ENCODE assay signal across 10 cellular contexts in the genomic region with DNA sequence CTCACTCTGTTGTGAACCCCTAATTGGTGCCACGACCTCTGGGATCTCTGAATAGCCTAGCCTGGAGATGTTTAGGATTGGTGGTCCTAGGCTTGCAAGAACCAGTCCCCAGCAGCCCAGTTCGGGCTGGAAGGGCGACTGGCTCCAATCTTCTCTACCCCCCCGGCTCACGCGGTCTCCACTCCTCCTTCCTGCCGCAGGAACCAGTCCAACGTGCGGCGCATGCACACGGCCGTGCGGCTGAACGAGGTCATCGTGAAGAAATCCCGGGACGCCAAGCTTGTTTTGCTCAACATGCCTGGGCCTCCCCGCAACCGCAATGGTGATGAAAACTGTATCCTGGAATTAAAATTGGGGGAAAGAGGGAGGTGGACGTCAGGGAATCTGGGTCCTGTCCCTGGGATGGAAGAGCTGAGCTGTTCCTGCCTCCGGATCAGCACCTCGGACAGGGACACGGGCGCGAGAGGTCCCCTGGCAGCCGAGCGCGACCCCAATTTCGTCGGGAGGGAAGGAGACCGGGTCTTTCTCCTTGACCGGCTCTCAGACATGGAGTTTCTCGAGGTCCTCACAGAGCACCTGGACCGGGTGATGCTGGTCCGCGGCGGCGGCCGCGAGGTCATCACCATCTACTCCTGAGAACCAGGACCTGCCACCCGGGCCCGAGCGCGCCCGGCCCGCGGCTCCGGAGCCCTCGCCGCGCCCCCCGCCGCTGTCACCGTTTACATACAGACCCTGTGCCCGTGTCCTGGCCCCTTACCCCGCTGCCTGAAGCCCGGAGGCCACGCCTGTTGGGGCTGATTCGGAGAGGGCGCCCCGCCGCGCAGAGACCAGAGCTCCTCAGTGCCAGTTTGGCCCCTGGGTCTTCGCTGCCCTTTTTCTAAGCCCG. TPM values are rescaled to one million over a fixed set of nuclear protein-coding genes. Genes with fewer than 3 reads are reported as not detected.
A peak's percentile ranks its signal among the peaks of the same experiment; 100 is the strongest.
DNase-seq lines count a peak whose midpoint lies in the region; ATAC-seq and TF ChIP-seq lines count a peak whose summit lies in the region.
"Had no signal": no experiment of that assay in that cellular context is flagged by ENCODE, and none has a peak within 500 bp of the region (broad histone marks: within the 10 kb centered on the region; RNA-seq: fewer than 3 reads in every experiment).

No MANE protein-coding gene starts in this region.

- BruUV-seq in mammary epithelial cell (replicated peaks; lab: Mats Ljungman, UMichigan) = no TSS peak

- H3K27ac ChIP-seq in mammary epithelial cell (ENCODE audit: insufficient read depth, low read depth, low read length) = no peak overlapping the region
- H3K27ac ChIP-seq in aorta (ENCODE audit: low read depth in 1 of 2, low read length in 2 of 2) = no peak overlapping the region

- H3K36me3 ChIP-seq in mammary epithelial cell (ENCODE audit: insufficient read depth, low read length) (no peaks in the 10 kb centered on the region), aorta (ENCODE audit: control insufficient read depth in 1 of 2, insufficient read depth in 2 of 2, low read length in 1 of 2) (peaks cover 0 to 3% of the 10 kb centered on the region in 2 donors)

- H3K9me3 ChIP-seq in mammary epithelial cell (replicated peaks; ENCODE audit: insufficient read depth, low read length) (no peaks in the 10 kb centered on the region), aorta (ENCODE audit: control insufficient read depth, low read length) (no peaks in the 10 kb centered on the region)

- in situ Hi-C loops in mammary epithelial cell (cut with MboI; ENCODE audit: low sequenced_read_pairs in 2 of 2) = no loop called here

- CTCF ChIA-PET in mammary epithelial cell (lab: Charles Lee; ENCODE audit: low non-redundant PET) = no interaction called here

- intact Hi-C loops in mammary epithelial cell (cut with micrococcal nuclease) (no loop called here), aorta (cut with DNase I) (no loop called here)

- H3K27me3 ChIP-seq in mammary epithelial cell (ENCODE audit: insufficient read depth, low read length) = peaks cover 10% of the 10 kb centered on the region
- H3K27me3 ChIP-seq in aorta (ENCODE audit: control insufficient read depth in 1 of 2, insufficient read depth in 2 of 2, low read length in 1 of 2) = no peaks in the 10 kb centered on the region

- no peaks in the 10 kb centered on the region for H4K20me1 ChIP-seq in mammary epithelial cell (ENCODE audit: insufficient read depth, low read length)

- TF ChIP-seq CTCF in mammary epithelial cell (conservative IDR thresholded peaks at IDR 0.05 in 1 of 2, IDR thresholded peaks at IDR 0.05 in 1 of 2; ENCODE audit: extremely low read depth in 1 of 2, insufficient read depth in 1 of 2, low read depth in 1 of 2, low read length in 2 of 2) = no peak

- WGBS in mammary epithelial cell (ENCODE audit: low coverage, missing lambda C conversion rate) = 41% methylated on average over 35 of the region's 65 CpGs
- WGBS in aorta, 2 donors = 13 to 14% methylated on average over 63 to 65 of the region's 65 CpGs

- H3K4me1 ChIP-seq in mammary epithelial cell (ENCODE audit: insufficient read depth, low read length) (no peaks in the 10 kb centered on the region), aorta (ENCODE audit: control insufficient read depth in 1 of 2, insufficient read depth in 2 of 2, low read length in 2 of 2) (no peaks in the 10 kb centered on the region)

- no peak overlapping the region for H3K4me3 ChIP-seq in mammary epithelial cell (replicated peaks in 1 of 3; ENCODE audit: insufficient read depth in 1 of 3, low read depth in 2 of 3, low read length in 3 of 3)
- no peak overlapping the region for H3K4me3 ChIP-seq in aorta (ENCODE audit: low read length in 2 of 2)

- H3K79me2 ChIP-seq in mammary epithelial cell (ENCODE audit: insufficient read depth, low read length) = no peaks in the 10 kb centered on the region

- ATAC-seq in aorta (ENCODE audit: low FRiP score) (peak; percentile 58), HG02884 (IDR thresholded peaks at IDR 0.05; ENCODE audit: unreplicated experiment) (no peak)
- ATAC-seq: CD8-positive, alpha-beta T cell had no signal

- peak; percentile 19 for DNase-seq in stimulated activated CD4-positive, alpha-beta T cell treated with anti-CD3 and anti-CD28 coated beads, Interleukin-4, amount 100 ng/mL, for 1 hour
- no peak for DNase-seq in stimulated activated CD4-positive, alpha-beta T cell treated with anti-CD3 and anti-CD28 coated beads, Interleukin-4, amount 100 ng/mL, for 24 hours
- peak; percentile 19 for DNase-seq in mammary epithelial cell
- DNase-seq in kidney glomerular epithelial cell (lab: John Stamatoyannopoulos, UW) = peak; percentile 7
- DNase-seq in aorta = peak; percentile 70 to 87
- no peak for DNase-seq in SKM-1 (lab: John Stamatoyannopoulos, UW; ENCODE audit: unreplicated experiment)
- no peak for DNase-seq in NCI-H187 treated with DMSO at 0.1 percent for 48 hours (lab: John Stamatoyannopoulos, UW)
- DNase-seq: NCI-H1092 had no signal

- dilution Hi-C loops in mammary epithelial cell (cut with HindIII; ENCODE audit: low sequenced_read_pairs) = loop anchor here (5.0 kb wide), 1 partner anchor 90 kb away; no protein-coding TSS in a partner anchor

- no peak overlapping the region for H2AFZ ChIP-seq in mammary epithelial cell (ENCODE audit: low read depth, low read length)

- no peak overlapping the region for H3K9ac ChIP-seq in mammary epithelial cell (ENCODE audit: insufficient read depth, low read length)

- H3K4me2 ChIP-seq in mammary epithelial cell (ENCODE audit: insufficient read depth, low read depth, low read length) = peak overlapping the region; percentile 70

RNA-seq across cellular contexts. Expression of gene SLC12A5, which starts 28.2 kb away (rescaled TPM):
- total RNA-seq in mammary epithelial cell (1 to 10 TPM in 1 of 2 donors, not detected in 1; 1.5 TPM), aorta (1 to 10 TPM in 1 of 2 donors, under 1 TPM in 1; 0.94 to 2.4 TPM)
- polyA plus RNA-seq in mammary epithelial cell (0.94 TPM), aorta (not detected)
- polyA minus RNA-seq in mammary epithelial cell = 11.3 TPM

RNA-seq across cellular contexts. Expression of gene NCOA5, which starts 32.5 kb away (rescaled TPM):
- total RNA-seq in mammary epithelial cell (10 to 100 TPM; 11.2 to 17.8 TPM), aorta (10 to 100 TPM; 18.6 to 23.7 TPM)
- polyA plus RNA-seq in mammary epithelial cell (17.4 TPM), aorta (10 to 100 TPM in 1 of 2 donors, 1 to 10 TPM in 1; 8.5 to 10.4 TPM)
- 20.1 TPM for polyA minus RNA-seq in mammary epithelial cell

RNA-seq across cellular contexts. Expression of gene MMP9, which starts 48.5 kb away (rescaled TPM):
- total RNA-seq in mammary epithelial cell (1 to 10 TPM in 1 of 2 donors, not detected in 1; 4.3 TPM), aorta (1 to 10 TPM; 5.1 to 6.0 TPM)
- polyA plus RNA-seq in mammary epithelial cell (1.1 TPM), aorta (1 to 10 TPM in 1 of 2 donors, under 1 TPM in 1; 0.15 to 3.1 TPM)
- not detected for polyA minus RNA-seq in mammary epithelial cell

Comparison
In these comparisons a context has a peak if more than half of its experiments do, and no peak if none do; other contexts are left out.
1. DNase-seq: peak in stimulated activated CD4-positive, alpha-beta T cell treated with anti-CD3 and anti-CD28 coated beads, Interleukin-4, amount 100 ng/mL, for 1 hour (single experiment), mammary epithelial cell (single experiment), kidney glomerular epithelial cell (single experiment) and aorta (2 of 2); none in stimulated activated CD4-positive, alpha-beta T cell treated with anti-CD3 and anti-CD28 coated beads, Interleukin-4, amount 100 ng/mL, for 24 hours (single experiment), SKM-1 (single experiment) and NCI-H187 treated with DMSO at 0.1 percent for 48 hours (single experiment).